ENCODE assay signal across 15 cellular contexts in genomic region chr17:51013322-51013721, GRCh38.
DNase-seq lines count a peak whose midpoint lies in the region; ATAC-seq, FAIRE-seq and TF ChIP-seq lines count a peak whose summit lies in the region.
"Had no signal": no experiment of that assay in that cellular context is flagged by ENCODE, and none has a peak within 500 bp of the region (broad histone marks: within the 10 kb centered on the region; RNA-seq: fewer than 3 reads in every experiment).

No MANE protein-coding gene starts in this region.

- H3K9me3 ChIP-seq in T-helper 17 cell (ENCODE audit: control insufficient read depth, low read length, poor library complexity, severe bottlenecking): no peaks in the 10 kb centered on the region
- H3K9me3 ChIP-seq: BLaER1 treated with 17β-estradiol and CSF1 and Interleukin-3, amounts not matched to agents 10 nM and 100 nM had no signal

- H3K27ac ChIP-seq in cingulate gyrus (ENCODE audit: low read depth, low read length) (peak overlapping the region; percentile 91), temporal lobe (ENCODE audit: low read depth, low read length) (peak overlapping the region; percentile 89)
- H3K27ac ChIP-seq: BLaER1 treated with 17β-estradiol and CSF1 and Interleukin-3, amounts not matched to agents 10 nM and 100 nM; GM23248 had no signal

- no peaks in the 10 kb centered on the region for H3K27me3 Mint-ChIP-seq in T-helper 17 cell
- H3K27me3 Mint-ChIP-seq: CD4-positive, CD25-positive, alpha-beta regulatory T cell had no signal

- H3K36me3 Mint-ChIP-seq in T-helper 17 cell (ENCODE audit: low read depth): peaks cover 10% of the 10 kb centered on the region

- H3K4me1 Mint-ChIP-seq in T-helper 17 cell: peaks cover 16% of the 10 kb centered on the region

- FAIRE-seq in H54 (lab: Jason Lieb, UNC): peak; percentile 11
- FAIRE-seq: GM18507 had no signal

- H3K4me3 Mint-ChIP-seq in T-helper 17 cell: no peak overlapping the region
- H3K4me3 Mint-ChIP-seq: CD4-positive, CD25-positive, alpha-beta regulatory T cell had no signal

- TF ChIP-seq POLR2A in H54 (IDR thresholded peaks at IDR 0.05; ENCODE audit: low read depth, low read length): no peak

- DNase-seq in H54 (ENCODE audit: insufficient read length, low spot score) (no peak), T-helper 17 cell (no peak), NCI-H1048 (lab: John Stamatoyannopoulos, UW) (no peak)
- no peak for DNase-seq in activated CD8-positive, alpha-beta memory T cell treated with anti-CD3 and anti-CD28 coated beads, Interleukin-2, amount 50 U/mL, for 48 hours
- DNase-seq: ACHN; CD4-positive, CD25-positive, alpha-beta regulatory T cell; DMS53; GF-D8; GM23248; H7 had no signal

- ATAC-seq in T-helper 17 cell (no peak), HG02970 (IDR thresholded peaks at IDR 0.05; ENCODE audit: low FRiP score, unreplicated experiment) (no peak)

- peak overlapping the region; percentile 11 for H3K27ac Mint-ChIP-seq in T-helper 17 cell
- H3K27ac Mint-ChIP-seq: CD4-positive, CD25-positive, alpha-beta regulatory T cell had no signal
